ENCODE assay signal across 1 cellular context in genomic region chr4:55311792-55312490, GRCh38.
TF ChIP-seq lines count a peak whose summit lies in the region.

No MANE protein-coding gene starts in this region.

TF ChIP-seq in GM12878, 131 proteins besides CTCF, POLR2A, EP300 and RAD21 (continued from another document):
- TF ChIP-seq PKNOX1 (IDR thresholded peaks at IDR 0.05) (peak; percentile 71), HCFC1 (IDR thresholded peaks at IDR 0.05; ENCODE audit: low read length) (no peak), NBN (IDR thresholded peaks at IDR 0.05) (no peak)
TF ChIP-seq in GM12878: peak in this region for 2.
